Comparison of ENCODE assay signal across 7 cellular contexts in the genomic region with DNA sequence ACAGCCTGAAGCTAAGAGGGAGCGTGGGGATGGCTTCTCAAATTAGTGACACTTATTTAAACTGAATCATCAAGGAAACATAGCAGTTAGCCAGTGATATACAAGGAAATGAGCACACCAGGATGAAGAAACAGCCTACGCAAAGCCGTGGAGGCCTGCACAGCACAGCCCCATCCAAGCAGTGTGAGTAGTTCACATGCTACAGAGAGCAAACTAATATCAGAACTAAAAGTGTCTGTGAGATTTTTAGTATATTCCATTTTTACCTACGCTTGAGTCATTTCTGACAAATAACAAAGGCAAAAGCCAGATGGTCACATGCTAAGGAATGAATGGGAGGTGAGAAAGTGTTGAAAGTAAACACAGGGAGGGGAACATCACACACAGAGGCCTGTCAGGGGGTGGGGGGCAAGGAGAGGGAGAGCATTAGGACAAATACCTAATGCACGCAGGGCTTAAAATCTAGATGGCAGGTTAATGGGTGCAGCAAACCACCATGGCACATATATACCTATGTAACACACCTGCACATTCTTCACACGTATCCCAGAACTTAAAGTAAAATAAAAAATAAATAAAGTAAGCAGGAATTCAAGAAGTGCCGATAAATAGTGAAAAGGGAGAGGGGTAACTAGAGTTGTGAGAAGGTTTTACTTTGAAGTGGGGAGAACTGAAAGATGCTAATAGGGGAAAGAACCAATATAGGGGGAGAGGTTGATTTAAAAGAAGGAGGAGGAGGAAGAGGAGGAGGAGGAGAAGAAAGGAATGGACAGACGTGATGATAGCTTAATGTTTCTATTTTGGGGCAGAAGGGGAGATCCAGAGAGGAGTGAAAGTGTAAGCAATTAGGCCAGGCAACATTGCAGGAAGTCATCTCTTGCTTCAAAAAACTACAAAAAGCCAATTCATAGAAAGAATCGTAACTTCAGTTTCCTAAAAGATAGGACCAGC.
DNase-seq lines count a peak whose midpoint lies in the region; ATAC-seq and TF ChIP-seq lines count a peak whose summit lies in the region.

No MANE protein-coding gene starts in this region.

- CTCF ChIA-PET in activated CD8-positive, alpha-beta T cell treated with anti-CD3 and anti-CD28 coated beads for 36 hours (lab: Charles Lee): interaction anchor here (1.0 to 1.1 kb wide), 2 partner anchors 105 to 107 kb away, joined by 3 read pairs; no protein-coding TSS in a partner anchor
- CTCF ChIA-PET in SK-N-SH (lab: Yijun Ruan, JAX): no interaction called here

- WGBS in SK-N-SH (ENCODE audit: low lambda C conversion rate): 36% methylated on average over 9 of the region's 9 CpGs

- intact Hi-C loops in activated CD8-positive, alpha-beta T cell treated with anti-CD3 and anti-CD28 coated beads for 36 hours (cut with micrococcal nuclease): loop anchor here (1.0 to 10.0 kb wide), 6 partner anchors 34 to 631 kb away; a partner anchor contains a TSS

- peaks cover 11% of the 10 kb centered on the region; the same call in 1 of the 2 replicates for H3K27me3 ChIP-seq in SK-N-SH (ENCODE audit: insufficient read depth)

- no peaks in the 10 kb centered on the region for H3K36me3 Mint-ChIP-seq in activated CD8-positive, alpha-beta T cell treated with anti-CD3 and anti-CD28 coated beads for 36 hours (ENCODE audit: low read depth)

- H3K4me1 ChIP-seq in SK-N-SH (ENCODE audit: control insufficient read depth in 1 of 2, insufficient read depth in 2 of 2, low read depth in 1 of 2, low read length in 1 of 2): no peaks in the 10 kb centered on the region

- no peak for TF ChIP-seq EP300 in SK-N-SH (IDR thresholded peaks at IDR 0.05; ENCODE audit: borderline replicate concordance in 1 of 2, low read depth in 1 of 2, low read length in 1 of 2)

- H3K36me3 ChIP-seq in SK-N-SH (replicated peaks in 1 of 2; ENCODE audit: control insufficient read depth in 1 of 2, insufficient read depth in 2 of 2, low read length in 1 of 2): no peaks in the 10 kb centered on the region

- H3K4me3 ChIP-seq in SK-N-SH (ENCODE audit: low read depth in 2 of 2, low read length in 1 of 2): no peak overlapping the region

- H3K9me2 ChIP-seq in SK-N-SH: no peaks in the 10 kb centered on the region

- H3K27ac Mint-ChIP-seq in activated CD8-positive, alpha-beta T cell treated with anti-CD3 and anti-CD28 coated beads for 36 hours: peak overlapping the region; percentile 84

- no peak for TF ChIP-seq RAD21 in SK-N-SH (IDR thresholded peaks at IDR 0.05; ENCODE audit: low read length)

- no peak overlapping the region for H3K27ac ChIP-seq in SK-N-SH (ENCODE audit: low read depth in 2 of 2, low read length in 1 of 2)

- H3K9me3 Mint-ChIP-seq in activated CD8-positive, alpha-beta T cell treated with anti-CD3 and anti-CD28 coated beads for 36 hours: no peaks in the 10 kb centered on the region

- H3K27me3 Mint-ChIP-seq in activated CD8-positive, alpha-beta T cell treated with anti-CD3 and anti-CD28 coated beads for 36 hours: no peaks in the 10 kb centered on the region

- no peaks in the 10 kb centered on the region for H4K20me1 ChIP-seq in SK-N-SH (ENCODE audit: insufficient read depth)

- no peaks in the 10 kb centered on the region for H3F3A ChIP-seq in SK-N-SH (replicated peaks; ENCODE audit: insufficient read depth)

- peak; percentile 98 for ATAC-seq in GM19395 (IDR thresholded peaks at IDR 0.05; ENCODE audit: unreplicated experiment)
- peak; percentile 97 for ATAC-seq in HG03060 (IDR thresholded peaks at IDR 0.05; ENCODE audit: low read depth, unreplicated experiment)
- ATAC-seq in activated CD8-positive, alpha-beta T cell treated with anti-CD3 and anti-CD28 coated beads for 36 hours: peak; percentile 90

- peak; percentile 84 for DNase-seq in activated CD8-positive, alpha-beta T cell treated with anti-CD3 and anti-CD28 coated beads for 36 hours
- DNase-seq in stimulated activated CD4-positive, alpha-beta T cell treated with anti-CD3 and anti-CD28 coated beads, Interleukin-2, amount 100 ng/mL, for 48 hours: peak; percentile 39
- no peak for DNase-seq in SK-N-SH
- DNase-seq in retina: no peak
- DNase-seq in DMS53 treated with DMSO at 0.1 percent for 48 hours (lab: John Stamatoyannopoulos, UW; ENCODE audit: unreplicated experiment): no peak

- H3K9me3 ChIP-seq in SK-N-SH: no peaks in the 10 kb centered on the region

- H3K4me1 Mint-ChIP-seq in activated CD8-positive, alpha-beta T cell treated with anti-CD3 and anti-CD28 coated beads for 36 hours (ENCODE audit: low read depth): peaks cover 38% of the 10 kb centered on the region

- H3K4me3 Mint-ChIP-seq in activated CD8-positive, alpha-beta T cell treated with anti-CD3 and anti-CD28 coated beads for 36 hours: peak overlapping the region; percentile 64

- H2AFZ ChIP-seq in SK-N-SH (ENCODE audit: low read depth): no peak overlapping the region

- TF ChIP-seq CTCF in activated CD8-positive, alpha-beta T cell treated with anti-CD3 and anti-CD28 coated beads for 36 hours (IDR thresholded peaks at IDR 0.05): no peak
- TF ChIP-seq CTCF in SK-N-SH (IDR thresholded peaks at IDR 0.05): no peak

- POLR2A ChIA-PET in activated CD8-positive, alpha-beta T cell treated with anti-CD3 and anti-CD28 coated beads for 36 hours (lab: Charles Lee): interaction anchor here (0.5 to 1.3 kb wide), 2 partner anchors 100 to 102 kb away, joined by 4 to 6 read pairs; no protein-coding TSS in a partner anchor
- POLR2A ChIA-PET in SK-N-SH (lab: Yijun Ruan, JAX): no interaction called here

- no peak overlapping the region for H3K4me2 ChIP-seq in SK-N-SH

- no peaks in the 10 kb centered on the region for H3K79me2 ChIP-seq in SK-N-SH (ENCODE audit: insufficient read depth)

- H3K9ac ChIP-seq in SK-N-SH: no peak overlapping the region

TF ChIP-seq in SK-N-SH, 30 proteins besides CTCF, POLR2A, EP300 and RAD21 (continues in another document):
- TF ChIP-seq SIN3A (IDR thresholded peaks at IDR 0.05; ENCODE audit: borderline replicate concordance, low read depth, low read length) (no peak), FOSL2 (IDR thresholded peaks at IDR 0.05; ENCODE audit: borderline replicate concordance, low read depth) (no peak), ELF1 (IDR thresholded peaks at IDR 0.05) (no peak), GATA2 (CRISPR knock-in tag; IDR thresholded peaks at IDR 0.05) (no peak), RFX5 (IDR thresholded peaks at IDR 0.05; ENCODE audit: low read length) (no peak), YY1 (IDR thresholded peaks at IDR 0.05; ENCODE audit: low read depth) (no peak), FOXJ3 (CRISPR knock-in tag; IDR thresholded peaks at IDR 0.05) (no peak), POLR2AphosphoS5 (IDR thresholded peaks at IDR 0.05; ENCODE audit: low read depth, low read length) (no peak)
- TF ChIP-seq, protein P1, sequence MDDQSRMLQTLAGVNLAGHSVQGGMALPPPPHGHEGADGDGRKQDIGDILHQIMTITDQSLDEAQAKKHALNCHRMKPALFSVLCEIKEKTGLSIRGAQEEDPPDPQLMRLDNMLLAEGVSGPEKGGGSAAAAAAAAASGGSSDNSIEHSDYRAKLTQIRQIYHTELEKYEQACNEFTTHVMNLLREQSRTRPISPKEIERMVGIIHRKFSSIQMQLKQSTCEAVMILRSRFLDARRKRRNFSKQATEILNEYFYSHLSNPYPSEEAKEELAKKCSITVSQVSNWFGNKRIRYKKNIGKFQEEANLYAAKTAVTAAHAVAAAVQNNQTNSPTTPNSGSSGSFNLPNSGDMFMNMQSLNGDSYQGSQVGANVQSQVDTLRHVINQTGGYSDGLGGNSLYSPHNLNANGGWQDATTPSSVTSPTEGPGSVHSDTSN (IDR thresholded peaks at IDR 0.05): no peak
- TF ChIP-seq, protein P2, sequence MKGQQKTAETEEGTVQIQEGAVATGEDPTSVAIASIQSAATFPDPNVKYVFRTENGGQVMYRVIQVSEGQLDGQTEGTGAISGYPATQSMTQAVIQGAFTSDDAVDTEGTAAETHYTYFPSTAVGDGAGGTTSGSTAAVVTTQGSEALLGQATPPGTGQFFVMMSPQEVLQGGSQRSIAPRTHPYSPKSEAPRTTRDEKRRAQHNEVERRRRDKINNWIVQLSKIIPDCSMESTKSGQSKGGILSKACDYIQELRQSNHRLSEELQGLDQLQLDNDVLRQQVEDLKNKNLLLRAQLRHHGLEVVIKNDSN (IDR thresholded peaks at IDR 0.05; ENCODE audit: borderline replicate concordance, low read depth): no peak
- TF ChIP-seq, protein P3, sequence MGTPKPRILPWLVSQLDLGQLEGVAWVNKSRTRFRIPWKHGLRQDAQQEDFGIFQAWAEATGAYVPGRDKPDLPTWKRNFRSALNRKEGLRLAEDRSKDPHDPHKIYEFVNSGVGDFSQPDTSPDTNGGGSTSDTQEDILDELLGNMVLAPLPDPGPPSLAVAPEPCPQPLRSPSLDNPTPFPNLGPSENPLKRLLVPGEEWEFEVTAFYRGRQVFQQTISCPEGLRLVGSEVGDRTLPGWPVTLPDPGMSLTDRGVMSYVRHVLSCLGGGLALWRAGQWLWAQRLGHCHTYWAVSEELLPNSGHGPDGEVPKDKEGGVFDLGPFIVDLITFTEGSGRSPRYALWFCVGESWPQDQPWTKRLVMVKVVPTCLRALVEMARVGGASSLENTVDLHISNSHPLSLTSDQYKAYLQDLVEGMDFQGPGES (IDR thresholded peaks at IDR 0.05; ENCODE audit: low read depth, low read length): no peak
- TF ChIP-seq, protein P4, sequence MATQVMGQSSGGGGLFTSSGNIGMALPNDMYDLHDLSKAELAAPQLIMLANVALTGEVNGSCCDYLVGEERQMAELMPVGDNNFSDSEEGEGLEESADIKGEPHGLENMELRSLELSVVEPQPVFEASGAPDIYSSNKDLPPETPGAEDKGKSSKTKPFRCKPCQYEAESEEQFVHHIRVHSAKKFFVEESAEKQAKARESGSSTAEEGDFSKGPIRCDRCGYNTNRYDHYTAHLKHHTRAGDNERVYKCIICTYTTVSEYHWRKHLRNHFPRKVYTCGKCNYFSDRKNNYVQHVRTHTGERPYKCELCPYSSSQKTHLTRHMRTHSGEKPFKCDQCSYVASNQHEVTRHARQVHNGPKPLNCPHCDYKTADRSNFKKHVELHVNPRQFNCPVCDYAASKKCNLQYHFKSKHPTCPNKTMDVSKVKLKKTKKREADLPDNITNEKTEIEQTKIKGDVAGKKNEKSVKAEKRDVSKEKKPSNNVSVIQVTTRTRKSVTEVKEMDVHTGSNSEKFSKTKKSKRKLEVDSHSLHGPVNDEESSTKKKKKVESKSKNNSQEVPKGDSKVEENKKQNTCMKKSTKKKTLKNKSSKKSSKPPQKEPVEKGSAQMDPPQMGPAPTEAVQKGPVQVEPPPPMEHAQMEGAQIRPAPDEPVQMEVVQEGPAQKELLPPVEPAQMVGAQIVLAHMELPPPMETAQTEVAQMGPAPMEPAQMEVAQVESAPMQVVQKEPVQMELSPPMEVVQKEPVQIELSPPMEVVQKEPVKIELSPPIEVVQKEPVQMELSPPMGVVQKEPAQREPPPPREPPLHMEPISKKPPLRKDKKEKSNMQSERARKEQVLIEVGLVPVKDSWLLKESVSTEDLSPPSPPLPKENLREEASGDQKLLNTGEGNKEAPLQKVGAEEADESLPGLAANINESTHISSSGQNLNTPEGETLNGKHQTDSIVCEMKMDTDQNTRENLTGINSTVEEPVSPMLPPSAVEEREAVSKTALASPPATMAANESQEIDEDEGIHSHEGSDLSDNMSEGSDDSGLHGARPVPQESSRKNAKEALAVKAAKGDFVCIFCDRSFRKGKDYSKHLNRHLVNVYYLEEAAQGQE (IDR thresholded peaks at IDR 0.05; ENCODE audit: low read depth, low read length): no peak

Comparison
In these comparisons a context has a peak if more than half of its experiments do, and no peak if none do; other contexts are left out.
1. DNase-seq: peak in activated CD8-positive, alpha-beta T cell treated with anti-CD3 and anti-CD28 coated beads for 36 hours (single experiment) and stimulated activated CD4-positive, alpha-beta T cell treated with anti-CD3 and anti-CD28 coated beads, Interleukin-2, amount 100 ng/mL, for 48 hours (2 of 2); none in SK-N-SH (single experiment), retina (single experiment) and DMS53 treated with DMSO at 0.1 percent for 48 hours (single experiment).
2. Peak in every context shown above with its lines, with median percentiles within 50 percentile points of each other: ATAC-seq.